In the genomic region with DNA sequence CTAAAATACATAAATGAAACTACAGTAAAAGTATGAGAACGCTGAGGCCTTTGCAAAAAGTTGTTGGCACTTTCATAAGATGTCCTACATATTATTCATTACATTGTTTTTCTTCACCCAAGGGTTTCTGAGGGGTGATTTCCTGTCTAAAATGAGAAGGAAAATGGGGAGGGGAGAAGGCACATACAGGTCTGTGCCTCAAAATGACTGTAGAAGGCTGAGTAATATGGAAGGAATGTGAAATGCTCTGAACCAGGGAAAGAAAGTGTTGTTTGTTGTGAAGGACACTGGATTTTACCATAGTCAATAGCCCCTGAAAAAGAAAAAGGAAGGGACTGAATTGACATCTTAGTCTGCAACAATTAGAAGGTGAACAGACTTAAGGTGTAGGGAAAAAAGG, we compare ENCODE assay signal across 8 cellular contexts.
DNase-seq lines count a peak whose midpoint lies in the region; ATAC-seq and TF ChIP-seq lines count a peak whose summit lies in the region.
"Had no signal": no experiment of that assay in that cellular context is flagged by ENCODE, and none has a peak within 500 bp of the region (broad histone marks: within the 10 kb centered on the region; RNA-seq: fewer than 3 reads in every experiment).

No MANE protein-coding gene starts in this region.

- H3K9me3 Mint-ChIP-seq in WTC11 = peaks cover 5% of the 10 kb centered on the region
- H3K9me3 Mint-ChIP-seq in type B pancreatic cell = no peaks in the 10 kb centered on the region

- H3K27me3 Mint-ChIP-seq in WTC11 (ENCODE audit: low read depth) (no peaks in the 10 kb centered on the region), type B pancreatic cell (no peaks in the 10 kb centered on the region)

- DNase-seq in HS-27A (ENCODE audit: low read depth) (peak; percentile 77), WTC11 (ENCODE audit: low spot score) (no peak), glomerular visceral epithelial cell (ENCODE audit: extremely low spot score) (peak; percentile 69), type B pancreatic cell (ENCODE audit: extremely low spot score, unreplicated experiment) (no peak), ureter (ENCODE audit: low spot score) (no peak)
- DNase-seq: left ventricle myocardium inferior had no signal

- no peaks in the 10 kb centered on the region for H3K36me3 Mint-ChIP-seq in WTC11
- H3K36me3 Mint-ChIP-seq in type B pancreatic cell = no peaks in the 10 kb centered on the region

- TF ChIP-seq POLR2A in GM18505 (IDR thresholded peaks at IDR 0.05; ENCODE audit: borderline replicate concordance, extremely low read depth, insufficient read depth, insufficient read length) = no peak

- H3K4me3 Mint-ChIP-seq in WTC11 (no peak overlapping the region), type B pancreatic cell (peak overlapping the region; percentile 21)

- TF ChIP-seq CTCF in WTC11 (IDR thresholded peaks at IDR 0.05) (no peak), type B pancreatic cell (conservative IDR thresholded peaks at IDR 0.05) (no peak)

- H3K4me1 Mint-ChIP-seq in WTC11 = peaks cover 20% of the 10 kb centered on the region
- peaks cover 31% of the 10 kb centered on the region for H3K4me1 Mint-ChIP-seq in type B pancreatic cell (ENCODE audit: unreplicated experiment)

- POLR2A ChIA-PET in WTC11 (lab: Charles Lee) = no interaction called here

- H3K27ac Mint-ChIP-seq in WTC11 (peak overlapping the region; percentile 11; the same call in 1 of the 2 replicates), type B pancreatic cell (peak overlapping the region; percentile 55)

- CTCF ChIA-PET in WTC11 (lab: Charles Lee) = no interaction called here

- ATAC-seq in WTC11 (no peak), HG02970 (IDR thresholded peaks at IDR 0.05; ENCODE audit: low FRiP score, unreplicated experiment) (no peak), GM18505 (IDR thresholded peaks at IDR 0.05; ENCODE audit: unreplicated experiment) (no peak)

TF ChIP-seq in WTC11, 78 proteins besides CTCF, POLR2A, EP300 and RAD21:
- no peak for TF ChIP-seq ATF6 (CRISPR knock-in tag; IDR thresholded peaks at IDR 0.05)
- no peak for TF ChIP-seq PREB (CRISPR knock-in tag; IDR thresholded peaks at IDR 0.05; ENCODE audit: borderline replicate concordance)
- no peak for TF ChIP-seq ZNF232 (CRISPR knock-in tag; IDR thresholded peaks at IDR 0.05)
- no peak for TF ChIP-seq ETV6 (CRISPR knock-in tag; IDR thresholded peaks at IDR 0.05)

Comparison
In these comparisons a context has a peak if more than half of its experiments do, and no peak if none do; other contexts are left out.
1. DNase-seq: peak in HS-27A (single experiment) and glomerular visceral epithelial cell (single experiment); none in WTC11 (single experiment), type B pancreatic cell (single experiment) and ureter (single experiment).